Comparison of ENCODE assay signal across 6 cellular contexts in genomic region chr1:44820328-44820944, GRCh38. TPM values are rescaled to one million over a fixed set of nuclear protein-coding genes. Genes with fewer than 3 reads are reported as not detected.
DNase-seq lines count a peak whose midpoint lies in the region; ATAC-seq, FAIRE-seq and TF ChIP-seq lines count a peak whose summit lies in the region.

No MANE protein-coding gene starts in this region.

- TF ChIP-seq CTCF in IMR-90 (conservative IDR thresholded peaks at IDR 0.05; ENCODE audit: low read depth, low read length): no peak
- TF ChIP-seq CTCF in endothelial cell of umbilical vein (IDR thresholded peaks at IDR 0.05; ENCODE audit: extremely low read depth in 1 of 2, insufficient read depth in 1 of 2, low read depth in 1 of 2, low read length in 2 of 2): no peak

- dilution Hi-C loops in IMR-90 (cut with HindIII; ENCODE audit: low sequenced_read_pairs, unreplicated experiment) (no loop called here), endothelial cell of umbilical vein (cut with MboI; ENCODE audit: extremely low pct_ligation_motif_present, low sequenced_read_pairs) (no loop called here)

- H3K4me1 ChIP-seq in IMR-90 (ENCODE audit: control insufficient read depth, insufficient read depth, low read length): peaks cover 2% of the 10 kb centered on the region; the same call in 1 of the 2 replicates
- H3K4me1 ChIP-seq in endothelial cell of umbilical vein (ENCODE audit: control insufficient read depth, extremely low read depth, insufficient read depth, low read length): peaks cover 10% of the 10 kb centered on the region
- no peaks in the 10 kb centered on the region for H3K4me1 ChIP-seq in small intestine (ENCODE audit: control insufficient read depth in 2 of 2, insufficient read depth in 1 of 2, low read depth in 1 of 2, low read length in 1 of 2)

- peak overlapping the region; percentile 79 for H2AK9ac ChIP-seq in IMR-90 (replicated peaks; ENCODE audit: low read depth, low read length, poor library complexity)

- peak overlapping the region; percentile 46 for H3K23ac ChIP-seq in IMR-90 (ENCODE audit: low read depth, low read length)

- DNase-seq in IMR-90 (no peak), endothelial cell of umbilical vein (ENCODE audit: low read depth, low spot score) (no peak), small intestine (no peak), NCI-H2171 treated with DMSO at 0.1 percent for 48 hours (lab: John Stamatoyannopoulos, UW) (no peak), hippocampal formation (lab: John Stamatoyannopoulos, UW) (no peak)

- H3K27ac ChIP-seq in IMR-90 (ENCODE audit: insufficient read depth, low read length): peak overlapping the region; percentile 99
- peak overlapping the region; percentile 91 for H3K27ac ChIP-seq in endothelial cell of umbilical vein (ENCODE audit: insufficient read depth, low read depth, low read length)
- peak overlapping the region; percentile 93 to 99 for H3K27ac ChIP-seq in small intestine (ENCODE audit: low read depth in 1 of 2, low read length in 1 of 2)

- peak overlapping the region; percentile 96 for H3K9ac ChIP-seq in IMR-90 (ENCODE audit: low read depth, low read length)
- H3K9ac ChIP-seq in endothelial cell of umbilical vein (replicated peaks; ENCODE audit: extremely low read depth, insufficient read depth, low read length): peak overlapping the region; percentile 90

- POLR2A ChIA-PET in IMR-90 (lab: Charles Lee; ENCODE audit: unreplicated experiment): no interaction called here
- POLR2A ChIA-PET in endothelial cell of umbilical vein (lab: Charles Lee): interaction anchor here (1.6 to 7.3 kb wide), 4 partner anchors 12 to 45 kb away, joined by 3 to 97 read pairs (median 28); partner anchors contain the start of genes BTBD19, DYNLT4, PLK3 and RPS8

- peaks cover 8% of the 10 kb centered on the region; the same call in 1 of the 2 replicates for H4K20me1 ChIP-seq in IMR-90 (ENCODE audit: insufficient read depth, low read length)
- no peaks in the 10 kb centered on the region for H4K20me1 ChIP-seq in endothelial cell of umbilical vein (replicated peaks; ENCODE audit: control insufficient read depth, extremely low read depth, insufficient read depth, low read length)

- TF ChIP-seq POLR2A in IMR-90 (IDR thresholded peaks at IDR 0.05; ENCODE audit: low read depth, low read length) (no peak), endothelial cell of umbilical vein (IDR thresholded peaks at IDR 0.05; ENCODE audit: low read depth, low read length) (no peak)

- H3K4ac ChIP-seq in IMR-90 (ENCODE audit: low read depth, low read length): peak overlapping the region; percentile 96

- peak overlapping the region; percentile 99 for H2BK5ac ChIP-seq in IMR-90 (ENCODE audit: low read depth, low read length, poor library complexity, severe bottlenecking)

- H3K79me2 ChIP-seq in endothelial cell of umbilical vein (ENCODE audit: control insufficient read depth, insufficient read depth, low read length): no peaks in the 10 kb centered on the region

- peak overlapping the region; percentile 83 to 96; a peak in 3 of 4 replicates for H4K8ac ChIP-seq in IMR-90 (ENCODE audit: low read depth in 2 of 2, low read length in 2 of 2)

- peak overlapping the region; percentile 49 for H3K14ac ChIP-seq in IMR-90 (replicated peaks; ENCODE audit: low read depth, low read length)

- CTCF ChIA-PET in IMR-90 (lab: Yijun Ruan, JAX): interaction anchor here (0.6 kb wide), 1 partner anchor 180 kb away, joined by 3 read pairs; no protein-coding TSS in a partner anchor
- CTCF ChIA-PET in endothelial cell of umbilical vein (lab: Charles Lee): interaction anchor here (0.7 to 7.1 kb wide), 6 partner anchors 12 to 194 kb away, joined by 3 to 57 read pairs (median 9); partner anchors contain the start of genes BEST4, BTBD19 and PLK3

- BruUV-seq in IMR-90 (replicated peaks; lab: Mats Ljungman, UMichigan): no TSS peak
- BruUV-seq in endothelial cell of umbilical vein (replicated peaks; lab: Mats Ljungman, UMichigan): no TSS peak

- peak overlapping the region; percentile 87 for H2AK5ac ChIP-seq in IMR-90 (ENCODE audit: low read depth, low read length)

- H3K4me3 ChIP-seq in IMR-90 (ENCODE audit: insufficient read depth, low read depth, low read length): peak overlapping the region; percentile 23
- peak overlapping the region; percentile 5 to 29 (median 17) for H3K4me3 ChIP-seq in endothelial cell of umbilical vein (replicated peaks in 1 of 3; ENCODE audit: insufficient read depth in 1 of 3, low read depth in 1 of 3, low read length in 3 of 3)
- H3K4me3 ChIP-seq in small intestine (ENCODE audit: low read depth in 1 of 2, low read length in 2 of 2): peak overlapping the region; percentile 49 to 54

- peak overlapping the region; percentile 33; the same call in 1 of the 3 replicates for H2BK15ac ChIP-seq in IMR-90 (ENCODE audit: low read depth, low read length)

- H3K79me1 ChIP-seq in IMR-90 (ENCODE audit: low read depth in 1 of 2, low read length in 2 of 2): no peaks in the 10 kb centered on the region; a peak in 1 of 4 replicates

- H2BK20ac ChIP-seq in IMR-90 (ENCODE audit: low read depth, low read length): peak overlapping the region; percentile 96; the same call in 1 of the 2 replicates

- FAIRE-seq in endothelial cell of umbilical vein (lab: Jason Lieb, UNC): no peak
- FAIRE-seq in small intestine (lab: Jason Lieb, UNC): no peak

- H3K9me1 ChIP-seq in IMR-90 (ENCODE audit: insufficient read depth, low read length) (peaks cover 3% of the 10 kb centered on the region; the same call in 1 of the 2 replicates), endothelial cell of umbilical vein (replicated peaks; ENCODE audit: control insufficient read depth, extremely low read depth, insufficient read depth, low read length) (no peaks in the 10 kb centered on the region)

- H3K36me3 ChIP-seq in IMR-90 (ENCODE audit: control insufficient read depth, insufficient read depth, low read length) (no peaks in the 10 kb centered on the region), endothelial cell of umbilical vein (ENCODE audit: control insufficient read depth in 2 of 2, extremely low read depth in 1 of 2, insufficient read depth in 2 of 2, low read length in 2 of 2) (peaks cover 2 to 3% of the 10 kb centered on the region in 2 experiments), small intestine (ENCODE audit: control insufficient read depth in 2 of 2, insufficient read depth in 2 of 2, low read length in 2 of 2) (no peaks in the 10 kb centered on the region)

- intact Hi-C loops in IMR-90 (cut with micrococcal nuclease) (no loop called here), endothelial cell of umbilical vein (cut with micrococcal nuclease) (no loop called here)

- peak overlapping the region; percentile 100 for H4K91ac ChIP-seq in IMR-90 (ENCODE audit: insufficient read depth, low read depth, low read length)

- H4K5ac ChIP-seq in IMR-90 (ENCODE audit: low read depth, low read length): peak overlapping the region; percentile 38

- H3K27me3 ChIP-seq in IMR-90 (ENCODE audit: control insufficient read depth, insufficient read depth, low read length) (no peaks in the 10 kb centered on the region), endothelial cell of umbilical vein (ENCODE audit: control insufficient read depth in 2 of 2, insufficient read depth in 2 of 2, low read length in 2 of 2) (no peaks in the 10 kb centered on the region), small intestine (ENCODE audit: control insufficient read depth in 2 of 2, insufficient read depth in 2 of 2, low read length in 2 of 2) (no peaks in the 10 kb centered on the region)

- H2AFZ ChIP-seq in IMR-90 (replicated peaks; ENCODE audit: low read length, poor library complexity) (peak overlapping the region; percentile 94), endothelial cell of umbilical vein (ENCODE audit: low read depth, low read length) (peak overlapping the region; percentile 52)

- no peak for TF ChIP-seq RAD21 in IMR-90 (IDR thresholded peaks at IDR 0.05; ENCODE audit: low read length)

- H3K18ac ChIP-seq in IMR-90 (ENCODE audit: low read depth, low read length): no peak overlapping the region; the same call in 1 of the 2 replicates

- ATAC-seq in IMR-90 (ENCODE audit: low read depth) (no peak; the same call in 1 of the 2 replicates), HG03039 (IDR thresholded peaks at IDR 0.05; ENCODE audit: unreplicated experiment) (no peak)

- H3K4me2 ChIP-seq in IMR-90 (ENCODE audit: low read depth, low read length) (peak overlapping the region; percentile 70), endothelial cell of umbilical vein (ENCODE audit: insufficient read depth, low read length) (peak overlapping the region; percentile 44)

- in situ Hi-C loops in IMR-90 (cut with MboI; ENCODE audit: low sequenced_read_pairs): no loop called here

- WGBS in IMR-90 (ENCODE audit: extremely low coverage in 2 of 2, insufficient read length in 1 of 2), 2 experiments: 40% methylated on average over 1 of the region's 21 CpGs; no CpG with 5 or more reads in 1 of the 2 experiments
- 13 to 16% (median 15%) methylated on average over 21 of the region's 21 CpGs for WGBS in small intestine, 3 donors

- H3K9me3 ChIP-seq in IMR-90 (ENCODE audit: control insufficient read depth, insufficient read depth, low read length): no peaks in the 10 kb centered on the region
- H3K9me3 ChIP-seq in endothelial cell of umbilical vein (replicated peaks; ENCODE audit: control insufficient read depth, insufficient read depth, low read length): no peaks in the 10 kb centered on the region
- H3K9me3 ChIP-seq in small intestine (ENCODE audit: control insufficient read depth, low read depth): no peaks in the 10 kb centered on the region

- H3K56ac ChIP-seq in IMR-90 (ENCODE audit: extremely low read depth, insufficient read depth, low read length): peak overlapping the region; percentile 100; the same call in 1 of the 2 replicates

- peak overlapping the region; percentile 96 for H2BK120ac ChIP-seq in IMR-90 (ENCODE audit: low read depth, low read length)

RNA-seq across cellular contexts. Expression of gene BTBD19, which starts 12.1 kb away (rescaled TPM):
- total RNA-seq in IMR-90 (2012; rRNA removed) (0.56 and 0.90 TPM in 2 replicates), endothelial cell of umbilical vein (69.9 and 72.5 TPM in 2 replicates)
- polyA plus RNA-seq in IMR-90 (2012; rRNA removed) (16.0 and 17.2 TPM in 2 replicates), endothelial cell of umbilical vein (97.9 and 115 TPM in 2 replicates), small intestine (1 to 10 TPM; 1.1 to 2.0 (median 1.3) TPM)
- 10.6 and 11.1 TPM in 2 replicates for polyA plus RNA-seq in IMR-90 (2012; cell fraction: cytosol; rRNA removed)
- polyA plus RNA-seq in IMR-90 (2012; cell fraction: nucleus; rRNA removed; ENCODE audit: low replicate concordance): 141 and 200 TPM in 2 replicates
- 24.1 and 36.0 TPM in 2 replicates for polyA plus RNA-seq in endothelial cell of umbilical vein (2011; cell fraction: cytosol; rRNA removed)
- polyA plus RNA-seq in endothelial cell of umbilical vein (2011; cell fraction: nucleus; rRNA removed): 280 and 331 TPM in 2 replicates
- 20.8 and 28.6 TPM in 2 replicates for polyA plus RNA-seq in endothelial cell of umbilical vein (2012)
- 50.7 and 56.2 TPM in 2 replicates for polyA minus RNA-seq in endothelial cell of umbilical vein
- polyA minus RNA-seq in endothelial cell of umbilical vein (2011; cell fraction: cytosol; rRNA and poly(A)+ RNA removed): not detected
- 88.6 and 106 TPM in 2 replicates for polyA minus RNA-seq in endothelial cell of umbilical vein (2011; cell fraction: nucleus; rRNA and poly(A)+ RNA removed)

RNA-seq across cellular contexts. Expression of gene DYNLT4, which starts 13.3 kb away (rescaled TPM):
- total RNA-seq in IMR-90 (2012; rRNA removed): 0.56 TPM in 1 of 2 replicates, not detected in the other
- polyA plus RNA-seq in IMR-90 (2012; rRNA removed): not detected in 2 replicates
- polyA plus RNA-seq in IMR-90 (2012; cell fraction: cytosol; rRNA removed): 0.08 and 0.25 TPM in 2 replicates
- 0.34 TPM in 1 of 2 replicates, not detected in the other for polyA plus RNA-seq in IMR-90 (2012; cell fraction: nucleus; rRNA removed; ENCODE audit: low replicate concordance)
- 0.62 and 1.1 TPM in 2 replicates for total RNA-seq in endothelial cell of umbilical vein
- polyA plus RNA-seq in endothelial cell of umbilical vein: 0.46 and 1.1 TPM in 2 replicates
- polyA plus RNA-seq in endothelial cell of umbilical vein (2011; cell fraction: cytosol; rRNA removed): 0.19 and 0.28 TPM in 2 replicates
- 0.64 and 0.65 TPM in 2 replicates for polyA plus RNA-seq in endothelial cell of umbilical vein (2011; cell fraction: nucleus; rRNA removed)
- polyA plus RNA-seq in endothelial cell of umbilical vein (2012): 0.30 and 0.33 TPM in 2 replicates
- 0.28 and 0.83 TPM in 2 replicates for polyA minus RNA-seq in endothelial cell of umbilical vein
- polyA minus RNA-seq in endothelial cell of umbilical vein (2011; cell fraction: cytosol; rRNA and poly(A)+ RNA removed): not detected
- 6.7 TPM in 1 of 2 replicates, not detected in the other for polyA minus RNA-seq in endothelial cell of umbilical vein (2011; cell fraction: nucleus; rRNA and poly(A)+ RNA removed)
- under 1 TPM in 1 of 3 donors, not detected in 2; 0.46 TPM for polyA plus RNA-seq in small intestine

RNA-seq across cellular contexts. Expression of gene PLK3, which starts 20.3 kb away (rescaled TPM):
- total RNA-seq in IMR-90 (2012; rRNA removed) (15.3 and 15.8 TPM in 2 replicates), endothelial cell of umbilical vein (55.0 and 60.0 TPM in 2 replicates)
- polyA plus RNA-seq in IMR-90 (2012; rRNA removed) (51.6 and 52.5 TPM in 2 replicates), endothelial cell of umbilical vein (66.7 and 90.1 TPM in 2 replicates), small intestine (10 to 100 TPM in 1 of 3 donors, 1 to 10 TPM in 2; 5.4 to 11.9 (median 9.4) TPM)
- polyA plus RNA-seq in IMR-90 (2012; cell fraction: cytosol; rRNA removed): 45.2 and 47.2 TPM in 2 replicates
- 238 and 324 TPM in 2 replicates for polyA plus RNA-seq in IMR-90 (2012; cell fraction: nucleus; rRNA removed; ENCODE audit: low replicate concordance)
- 40.1 and 43.5 TPM in 2 replicates for polyA plus RNA-seq in endothelial cell of umbilical vein (2011; cell fraction: cytosol; rRNA removed)
- 170 and 214 TPM in 2 replicates for polyA plus RNA-seq in endothelial cell of umbilical vein (2011; cell fraction: nucleus; rRNA removed)
- polyA plus RNA-seq in endothelial cell of umbilical vein (2012): 22.4 and 28.9 TPM in 2 replicates
- 42.3 and 50.8 TPM in 2 replicates for polyA minus RNA-seq in endothelial cell of umbilical vein
- 5.4 TPM for polyA minus RNA-seq in endothelial cell of umbilical vein (2011; cell fraction: cytosol; rRNA and poly(A)+ RNA removed)
- 57.2 and 80.3 TPM in 2 replicates for polyA minus RNA-seq in endothelial cell of umbilical vein (2011; cell fraction: nucleus; rRNA and poly(A)+ RNA removed)

RNA-seq across cellular contexts. Expression of gene PTCH2, which starts 22.6 kb away (rescaled TPM):
- total RNA-seq in IMR-90 (2012; rRNA removed): under 0.01 TPM in 2 replicates
- 0.56 and 0.66 TPM in 2 replicates for polyA plus RNA-seq in IMR-90 (2012; rRNA removed)
- polyA plus RNA-seq in IMR-90 (2012; cell fraction: cytosol; rRNA removed): 0.36 and 0.60 TPM in 2 replicates
- polyA plus RNA-seq in IMR-90 (2012; cell fraction: nucleus; rRNA removed; ENCODE audit: low replicate concordance): 4.1 and 8.2 TPM in 2 replicates
- 1.8 and 1.9 TPM in 2 replicates for total RNA-seq in endothelial cell of umbilical vein
- polyA plus RNA-seq in endothelial cell of umbilical vein: 1.8 and 2.6 TPM in 2 replicates
- 0.44 and 0.72 TPM in 2 replicates for polyA plus RNA-seq in endothelial cell of umbilical vein (2011; cell fraction: cytosol; rRNA removed)
- polyA plus RNA-seq in endothelial cell of umbilical vein (2011; cell fraction: nucleus; rRNA removed): 3.4 and 4.5 TPM in 2 replicates
- polyA plus RNA-seq in endothelial cell of umbilical vein (2012): 0.37 and 0.43 TPM in 2 replicates
- 0.96 and 2.1 TPM in 2 replicates for polyA minus RNA-seq in endothelial cell of umbilical vein
- not detected for polyA minus RNA-seq in endothelial cell of umbilical vein (2011; cell fraction: cytosol; rRNA and poly(A)+ RNA removed)
- 1.5 and 2.1 TPM in 2 replicates for polyA minus RNA-seq in endothelial cell of umbilical vein (2011; cell fraction: nucleus; rRNA and poly(A)+ RNA removed)
- polyA plus RNA-seq in small intestine: under 1 TPM; 0.27 to 0.45 (median 0.27) TPM

RNA-seq across cellular contexts. Expression of gene BEST4, which starts 32.5 kb away (rescaled TPM):
- total RNA-seq in IMR-90 (2012; rRNA removed) (not detected in 2 replicates), endothelial cell of umbilical vein (0.21 TPM in 1 of 2 replicates, not detected in the other)
- polyA plus RNA-seq in IMR-90 (2012; rRNA removed) (0.07 and 0.16 TPM in 2 replicates), endothelial cell of umbilical vein (0.21 and 0.29 TPM in 2 replicates), small intestine (10 to 100 TPM in 1 of 3 donors, 1 to 10 TPM in 2; 7.4 to 20.5 (median 9.0) TPM)
- polyA plus RNA-seq in IMR-90 (2012; cell fraction: cytosol; rRNA removed): 0.06 and 0.12 TPM in 2 replicates
- polyA plus RNA-seq in IMR-90 (2012; cell fraction: nucleus; rRNA removed; ENCODE audit: low replicate concordance): 1.0 and 1.8 TPM in 2 replicates
- 0.04 and 0.18 TPM in 2 replicates for polyA plus RNA-seq in endothelial cell of umbilical vein (2011; cell fraction: cytosol; rRNA removed)
- 1.5 and 2.3 TPM in 2 replicates for polyA plus RNA-seq in endothelial cell of umbilical vein (2011; cell fraction: nucleus; rRNA removed)
- polyA plus RNA-seq in endothelial cell of umbilical vein (2012): 0.13 and 0.19 TPM in 2 replicates
- 0.23 TPM in 1 of 2 replicates, not detected in the other for polyA minus RNA-seq in endothelial cell of umbilical vein
- polyA minus RNA-seq in endothelial cell of umbilical vein (2011; cell fraction: cytosol; rRNA and poly(A)+ RNA removed): not detected
- polyA minus RNA-seq in endothelial cell of umbilical vein (2011; cell fraction: nucleus; rRNA and poly(A)+ RNA removed): 0.38 TPM in 1 of 2 replicates, not detected in the other
